Comparison of ENCODE assay signal across 1 cellular context in genomic region chr13:112715715-112716460, GRCh38.
TF ChIP-seq lines count a peak whose summit lies in the region.

No MANE protein-coding gene starts in this region.

TF ChIP-seq in HepG2, 621 proteins besides CTCF, POLR2A, EP300 and RAD21 (continued from another document):
- TF ChIP-seq ZNF407 (CRISPR knock-in tag; IDR thresholded peaks at IDR 0.05; ENCODE audit: not compliant biosample characterization): no peak
